In genomic region chr2:85611217-85611704, GRCh38 we compare ENCODE assay signal across 8 cellular contexts. TPM values are rescaled to one million over a fixed set of nuclear protein-coding genes. Genes with fewer than 3 reads are reported as not detected.
DNase-seq lines count a peak whose midpoint lies in the region; ATAC-seq and TF ChIP-seq lines count a peak whose summit lies in the region.

No MANE protein-coding gene starts in this region.

- no peak for DNase-seq in PC-3
- no peak for DNase-seq in esophagus muscularis mucosa (ENCODE audit: extremely low spot score)
- no peak for DNase-seq in prostate gland (ENCODE audit: low spot score)
- DNase-seq in cerebellum (ENCODE audit: low spot score) = no peak
- DNase-seq in NCI-H345 treated with DMSO at 0.1 percent for 48 hours (lab: John Stamatoyannopoulos, UW; ENCODE audit: unreplicated experiment) = no peak
- DNase-seq in activated CD8-positive, alpha-beta memory T cell treated with anti-CD3 and anti-CD28 coated beads, Interleukin-2, amount 50 U/mL, for 4 hours = no peak

- CTCF ChIA-PET in PC-3 (lab: Charles Lee) = no interaction called here

- peak overlapping the region; percentile 86 for H3K4me3 ChIP-seq in PC-3 (ENCODE audit: low read length)
- peak overlapping the region; percentile 77 to 96 (median 88) for H3K4me3 ChIP-seq in esophagus muscularis mucosa
- peak overlapping the region; percentile 90 to 91 for H3K4me3 ChIP-seq in prostate gland

- TF ChIP-seq POLR2A in esophagus muscularis mucosa (IDR thresholded peaks at IDR 0.05; ENCODE audit: low read depth) (no peak), prostate gland (IDR thresholded peaks at IDR 0.05) (no peak)

- no peak for TF ChIP-seq EP300 in esophagus muscularis mucosa (IDR thresholded peaks at IDR 0.05)

- H3K36me3 ChIP-seq in PC-3 (ENCODE audit: low read depth, low read length) = peaks cover 5% of the 10 kb centered on the region; the same call in 1 of the 2 replicates
- H3K36me3 ChIP-seq in esophagus muscularis mucosa = peaks cover 0 to 37% (median 16%) of the 10 kb centered on the region in 4 donors
- peaks cover 0 to 4% of the 10 kb centered on the region in 2 donors for H3K36me3 ChIP-seq in prostate gland

- BruUV-seq in PC-3 (replicated peaks; lab: Mats Ljungman, UMichigan) = TSS peak; percentile 33

- H3K27me3 ChIP-seq in PC-3 (ENCODE audit: low read length) (no peaks in the 10 kb centered on the region), esophagus muscularis mucosa (no peaks in the 10 kb centered on the region), prostate gland (replicated peaks; ENCODE audit: insufficient read depth) (no peaks in the 10 kb centered on the region)

- intact Hi-C loops in PC-3 (cut with micrococcal nuclease) (loop anchor here (1.0 to 5.0 kb wide), 2 partner anchors 9 to 496 kb away; partner anchors contain the start of genes POLR1A, PTCD3 and TMEM150A), esophagus muscularis mucosa (cut with DNase I) (no loop called here), prostate gland (cut with DNase I) (no loop called here)

- H3K9ac ChIP-seq in PC-3 (ENCODE audit: low read length) = peak overlapping the region; percentile 89

- H3F3A ChIP-seq in PC-3 (ENCODE audit: low read length, unreplicated experiment) = no peaks in the 10 kb centered on the region

- no peaks in the 10 kb centered on the region for H3K9me3 ChIP-seq in PC-3 (ENCODE audit: low read length)
- no peaks in the 10 kb centered on the region for H3K9me3 ChIP-seq in esophagus muscularis mucosa
- no peaks in the 10 kb centered on the region for H3K9me3 ChIP-seq in prostate gland

- no peak for TF ChIP-seq CTCF in PC-3 (conservative IDR thresholded peaks at IDR 0.05; ENCODE audit: low read depth, low read length)
- no peak for TF ChIP-seq CTCF in esophagus muscularis mucosa (IDR thresholded peaks at IDR 0.05)
- TF ChIP-seq CTCF in prostate gland (IDR thresholded peaks at IDR 0.05) = no peak

- H3K79me2 ChIP-seq in PC-3 (ENCODE audit: low read length) = peaks cover 37% of the 10 kb centered on the region

- peak overlapping the region; percentile 98 for H3K4me2 ChIP-seq in PC-3 (ENCODE audit: low read length)

- H3K4me1 ChIP-seq in PC-3 (ENCODE audit: insufficient read depth, low read length) = peaks cover 9% of the 10 kb centered on the region
- H3K4me1 ChIP-seq in esophagus muscularis mucosa = peaks cover 23 to 67% (median 58%) of the 10 kb centered on the region in 4 donors
- peaks cover 14% of the 10 kb centered on the region for H3K4me1 ChIP-seq in prostate gland (replicated peaks)

- peak overlapping the region; percentile 95 for H2AFZ ChIP-seq in PC-3 (ENCODE audit: low read length)

- POLR2A ChIA-PET in PC-3 (lab: Charles Lee; ENCODE audit: unreplicated experiment) = interaction anchor here (0.6 to 1.3 kb wide), 3 partner anchors 16 to 635 kb away, joined by 4 to 11 read pairs (median 11); partner anchors contain the start of gene RNF181

- ATAC-seq in GM21447 (IDR thresholded peaks at IDR 0.05; ENCODE audit: unreplicated experiment) = peak; percentile 17
- peak; percentile 40 for ATAC-seq in PC-3
- no peak for ATAC-seq in GM18520 (IDR thresholded peaks at IDR 0.05; ENCODE audit: unreplicated experiment)

- no peaks in the 10 kb centered on the region for H3K9me2 ChIP-seq in PC-3 (replicated peaks; ENCODE audit: low read length)

- 8% methylated on average over 23 of the region's 24 CpGs for WGBS in esophagus muscularis mucosa
- 4% methylated on average over 24 of the region's 24 CpGs for WGBS in prostate gland

- no peaks in the 10 kb centered on the region for H4K20me1 ChIP-seq in PC-3 (ENCODE audit: low read length)

- H3K27ac ChIP-seq in PC-3 (ENCODE audit: low read length) (peak overlapping the region; percentile 48), esophagus muscularis mucosa (replicated peaks in 1 of 4) (peak overlapping the region; percentile 80 to 89 (median 84)), prostate gland (peak overlapping the region; percentile 88 to 91)

RNA-seq across cellular contexts. Expression of gene C2orf68, which starts 0.6 kb away (rescaled TPM):
- 26.6 and 27.6 TPM in 2 replicates for total RNA-seq in PC-3 (2014; rRNA removed)
- 10 to 100 TPM in 3 of 4 donors, 1 to 10 TPM in 1; 9.1 to 25.7 (median 16.7) TPM for total RNA-seq in esophagus muscularis mucosa
- 10 to 100 TPM; 16.1 to 26.1 TPM for total RNA-seq in prostate gland
- 30.6 TPM for total RNA-seq in cerebellum

RNA-seq across cellular contexts. Expression of gene USP39, which starts 4.7 kb away (rescaled TPM):
- total RNA-seq in PC-3 (2014; rRNA removed) (179 and 278 TPM in 2 replicates), esophagus muscularis mucosa (10 to 100 TPM; 50.2 to 62.7 (median 60.6) TPM), prostate gland (10 to 100 TPM; 60.8 to 99.1 TPM), cerebellum (31.4 TPM)

RNA-seq across cellular contexts. Expression of gene TMEM150A, which starts 8.8 kb away (rescaled TPM):
- total RNA-seq in PC-3 (2014; rRNA removed) = 3.9 and 4.9 TPM in 2 replicates
- 10 to 100 TPM; 22.9 to 36.7 (median 27.5) TPM for total RNA-seq in esophagus muscularis mucosa
- 10 to 100 TPM; 17.4 to 32.3 TPM for total RNA-seq in prostate gland
- total RNA-seq in cerebellum = 6.3 TPM

RNA-seq across cellular contexts. Expression of gene RNF181, which starts 15.7 kb away (rescaled TPM):
- total RNA-seq in PC-3 (2014; rRNA removed) (170 and 225 TPM in 2 replicates), esophagus muscularis mucosa (100 to 1,000 TPM; 133 to 142 (median 138) TPM), prostate gland (100 to 1,000 TPM; 161 to 201 TPM), cerebellum (39.8 TPM)

RNA-seq across cellular contexts. Expression of gene VAMP5, which starts 27.0 kb away (rescaled TPM):
- total RNA-seq in PC-3 (2014; rRNA removed) (0.40 TPM in 1 of 2 replicates, not detected in the other), esophagus muscularis mucosa (10 to 100 TPM; 35.6 to 50.7 (median 42.0) TPM), prostate gland (10 to 100 TPM in 1 of 2 donors, 1 to 10 TPM in 1; 8.4 to 27.0 TPM), cerebellum (6.7 TPM)
